ENCODE assay signal across 8 cellular contexts in genomic region chr7:103280803-103281155, GRCh38. TPM values are rescaled to one million over a fixed set of nuclear protein-coding genes. Genes with fewer than 3 reads are reported as not detected.
DNase-seq lines count a peak whose midpoint lies in the region; ATAC-seq and TF ChIP-seq lines count a peak whose summit lies in the region.
"Not testable (repeated sequence)": the region's sequence is repeated elsewhere in the genome, so short reads cannot be mapped to it uniquely, and the experiment has no call there.

No MANE protein-coding gene starts in this region.

- not testable (repeated sequence) for H3K79me2 ChIP-seq in trophoblast cell (ENCODE audit: control insufficient read depth, insufficient read depth, low read length, poor library complexity)

- TF ChIP-seq CTCF in upper lobe of left lung (IDR thresholded peaks at IDR 0.05), result not testable (repeated sequence)

- not testable (repeated sequence) for H3K27ac ChIP-seq in duodenal mucosa (ENCODE audit: low read depth, low read length); trophoblast cell (ENCODE audit: low read depth, low read length)
- H3K27ac ChIP-seq in upper lobe of left lung, result peak overlapping the region in 1 of 4 donors; percentile 14

- ATAC-seq in GM18498 (IDR thresholded peaks at IDR 0.05; ENCODE audit: unreplicated experiment) (peak; percentile 10), HG02852 (IDR thresholded peaks at IDR 0.05; ENCODE audit: unreplicated experiment) (peak; percentile 5), upper lobe of left lung (ENCODE audit: low FRiP score in 2 of 2) (peak in 1 of 2 donors; percentile 21)

- not testable (repeated sequence) for H3K9me3 ChIP-seq in duodenal mucosa (ENCODE audit: control insufficient read depth in 1 of 2, low read length in 2 of 2); trophoblast cell (ENCODE audit: insufficient read depth, low read depth, low read length); upper lobe of left lung

- H4K12ac ChIP-seq in trophoblast cell (ENCODE audit: low read depth, low read length), result not testable (repeated sequence)

- not testable (repeated sequence) for H2BK120ac ChIP-seq in trophoblast cell (ENCODE audit: insufficient read depth, low read length, poor library complexity)

- H3K36me3 ChIP-seq in duodenal mucosa (ENCODE audit: control insufficient read depth in 1 of 2, insufficient read depth in 2 of 2, low read length in 2 of 2); trophoblast cell (ENCODE audit: control insufficient read depth in 1 of 2, insufficient read depth in 2 of 2, low read length in 2 of 2); upper lobe of left lung: not testable (repeated sequence)

- H2AFZ ChIP-seq in trophoblast cell (ENCODE audit: insufficient read depth, low read length, poor library complexity), result peak overlapping the region; percentile 81

- not testable (repeated sequence) for H4K91ac ChIP-seq in trophoblast cell (ENCODE audit: low read depth, low read length)

- not testable (repeated sequence) for H2BK5ac ChIP-seq in trophoblast cell (ENCODE audit: low read depth, low read length, poor library complexity)

- H2BK12ac ChIP-seq in trophoblast cell (ENCODE audit: low read length), result not testable (repeated sequence)

- H3K4me2 ChIP-seq in trophoblast cell (ENCODE audit: low read length), result peak overlapping the region; percentile 97

- H3K23ac ChIP-seq in trophoblast cell (ENCODE audit: low read length), result not testable (repeated sequence)

- H2AK5ac ChIP-seq in trophoblast cell (ENCODE audit: low read length), result not testable (repeated sequence)

- H4K8ac ChIP-seq in trophoblast cell (ENCODE audit: low read depth, low read length), result not testable (repeated sequence)

- H3K27me3 ChIP-seq in duodenal mucosa (ENCODE audit: control insufficient read depth in 1 of 2, insufficient read depth in 2 of 2, low read length in 2 of 2); trophoblast cell (ENCODE audit: insufficient read depth, low read length); upper lobe of left lung: not testable (repeated sequence)

- peak overlapping the region; percentile 56 to 76 for H3K4me3 ChIP-seq in duodenal mucosa (ENCODE audit: low read depth in 1 of 2, low read length in 2 of 2)
- peak overlapping the region; percentile 69 for H3K4me3 ChIP-seq in trophoblast cell (ENCODE audit: low read depth, low read length)
- peak overlapping the region; percentile 53 to 78 (median 66) for H3K4me3 ChIP-seq in upper lobe of left lung

- not testable (repeated sequence) for H3K4me1 ChIP-seq in duodenal mucosa (ENCODE audit: control insufficient read depth in 1 of 2, insufficient read depth in 2 of 2, low read length in 2 of 2); trophoblast cell (ENCODE audit: control insufficient read depth in 1 of 2, insufficient read depth in 2 of 2, low read length in 2 of 2)
- H3K4me1 ChIP-seq in upper lobe of left lung, result peaks cover 4 to 21% (median 12%) of the 10 kb centered on the region in 4 donors

- H3K9ac ChIP-seq in duodenal mucosa (ENCODE audit: low read depth in 1 of 2, low read length in 2 of 2), result peak overlapping the region in 1 of 2 donors; percentile 43
- H3K9ac ChIP-seq in trophoblast cell (ENCODE audit: low read length), result not testable (repeated sequence)

- WGBS in trophoblast cell (ENCODE audit: extremely low coverage, insufficient coverage, insufficient read length), result no CpG with 5 or more reads among the region's 25 CpGs
- WGBS in upper lobe of left lung, 2 donors, result 1 to 3% methylated on average over 16 to 25 of the region's 25 CpGs

- H3K4ac ChIP-seq in trophoblast cell (ENCODE audit: low read depth, low read length), result not testable (repeated sequence)

- H3K79me1 ChIP-seq in trophoblast cell (ENCODE audit: low read length), result not testable (repeated sequence)

- TF ChIP-seq EP300 in upper lobe of left lung (IDR thresholded peaks at IDR 0.05), result not testable (repeated sequence)

- H3K14ac ChIP-seq in trophoblast cell (ENCODE audit: low read length), result not testable (repeated sequence)

- DNase-seq in NCI-H526 (lab: John Stamatoyannopoulos, UW) (peak; percentile 16 to 62), inferior parietal cortex (ENCODE audit: extremely low spot score) (peak; percentile 29)
- peak; percentile 24 for DNase-seq in activated CD8-positive, alpha-beta memory T cell treated with anti-CD3 and anti-CD28 coated beads, Interleukin-2, amount 50 U/mL, for 4 hours
- not testable (repeated sequence) for DNase-seq in trophoblast cell, upper lobe of left lung

- H3K18ac ChIP-seq in trophoblast cell (ENCODE audit: low read length), result not testable (repeated sequence)

- not testable (repeated sequence) for TF ChIP-seq POLR2A in upper lobe of left lung (IDR thresholded peaks at IDR 0.05)

RNA-seq across cellular contexts. Expression of gene PMPCB, which starts 16.5 kb away (rescaled TPM):
- polyA plus RNA-seq in trophoblast cell (2013), result 47.5 and 51.0 TPM in 2 replicates
- total RNA-seq in upper lobe of left lung, result 10 to 100 TPM; 24.9 to 53.2 (median 41.8) TPM
